In genomic region chr9:121649476-121650219, GRCh38 we compare ENCODE assay signal across 9 cellular contexts. TPM values are rescaled to one million over a fixed set of nuclear protein-coding genes. Genes with fewer than 3 reads are reported as not detected.
DNase-seq lines count a peak whose midpoint lies in the region; ATAC-seq and TF ChIP-seq lines count a peak whose summit lies in the region.
"Had no signal": no experiment of that assay in that cellular context is flagged by ENCODE, and none has a peak within 500 bp of the region (broad histone marks: within the 10 kb centered on the region; RNA-seq: fewer than 3 reads in every experiment).

No MANE protein-coding gene starts in this region.

- 0 out of 2 replicates have a peak overlapping the region, but pooled peaks have one; percentile 7 for H3K4me3 ChIP-seq in BLaER1
- no peak overlapping the region for H3K4me3 ChIP-seq in NT2/D1 (ENCODE audit: insufficient read length, low read depth)
- H3K4me3 ChIP-seq in esophagus muscularis mucosa = no peak overlapping the region

- no peak for TF ChIP-seq CTCF in esophagus muscularis mucosa (IDR thresholded peaks at IDR 0.05)

- intact Hi-C loops in esophagus muscularis mucosa (cut with DNase I) = no loop called here
- intact Hi-C loops in posterior vena cava (cut with DNase I) = loop anchor here in 1 of 2 donors (2.0 kb wide), 1 partner anchor 163 kb away; no protein-coding TSS in a partner anchor

- no peak for TF ChIP-seq EP300 in esophagus muscularis mucosa (IDR thresholded peaks at IDR 0.05)

- H3K27me3 ChIP-seq in BLaER1 = peaks cover 40% of the 10 kb centered on the region
- H3K27me3 ChIP-seq in NT2/D1 (ENCODE audit: insufficient read depth, insufficient read length) = no peaks in the 10 kb centered on the region
- H3K27me3 ChIP-seq in esophagus muscularis mucosa = no peaks in the 10 kb centered on the region

- 60% methylated on average over 4 of the region's 9 CpGs for WGBS in esophagus muscularis mucosa

- H3K36me3 ChIP-seq in BLaER1 = no peaks in the 10 kb centered on the region
- H3K36me3 ChIP-seq in NT2/D1 (ENCODE audit: insufficient read depth, insufficient read length, low read length) = peaks cover 8% of the 10 kb centered on the region
- H3K36me3 ChIP-seq in esophagus muscularis mucosa = no peaks in the 10 kb centered on the region
- H3K36me3 ChIP-seq: neutrophil had no signal

- H3K4me1 ChIP-seq in BLaER1 = peaks cover 81% of the 10 kb centered on the region
- peaks cover 37% of the 10 kb centered on the region for H3K4me1 ChIP-seq in NT2/D1 (ENCODE audit: insufficient read depth, insufficient read length)
- H3K4me1 ChIP-seq in esophagus muscularis mucosa = peaks cover 62 to 78% (median 68%) of the 10 kb centered on the region in 4 donors

- H3K9ac ChIP-seq in BLaER1 (no peak overlapping the region), NT2/D1 (ENCODE audit: insufficient read length, low read depth) (peak overlapping the region; percentile 71)

- DNase-seq in NT2/D1 (ENCODE audit: low read depth, low spot score) = no peak
- DNase-seq in esophagus muscularis mucosa (ENCODE audit: extremely low spot score) = no peak
- DNase-seq in posterior vena cava (ENCODE audit: low spot score) = peak; percentile 29
- DNase-seq in NOMO-1 (lab: John Stamatoyannopoulos, UW; ENCODE audit: unreplicated experiment in 2 of 2) = no peak
- DNase-seq in RKO (ENCODE audit: low spot score) = no peak

- H3K9me3 ChIP-seq in BLaER1 (no peaks in the 10 kb centered on the region), NT2/D1 (ENCODE audit: insufficient read depth, low read length) (no peaks in the 10 kb centered on the region), esophagus muscularis mucosa (no peaks in the 10 kb centered on the region)
- H3K9me3 ChIP-seq: neutrophil had no signal

- peak overlapping the region; percentile 98 for H3K4me2 ChIP-seq in BLaER1

- no peak overlapping the region for H3K27ac ChIP-seq in BLaER1
- H3K27ac ChIP-seq in esophagus muscularis mucosa (replicated peaks in 1 of 4) = peak overlapping the region; percentile 67 to 79 (median 72)
- H3K27ac ChIP-seq: neutrophil had no signal

- TF ChIP-seq POLR2A in esophagus muscularis mucosa (IDR thresholded peaks at IDR 0.05; ENCODE audit: low read depth) = no peak

- peaks cover 16% of the 10 kb centered on the region for H4K20me1 ChIP-seq in BLaER1

- ATAC-seq in HG02798 (IDR thresholded peaks at IDR 0.05; ENCODE audit: poor library complexity, unreplicated experiment) (no peak), GM19455 (IDR thresholded peaks at IDR 0.05; ENCODE audit: unreplicated experiment) (no peak)

RNA-seq across cellular contexts. Expression of gene DAB2IP, which starts 1.8 kb away (rescaled TPM):
- total RNA-seq in esophagus muscularis mucosa (100 to 1,000 TPM in 1 of 4 donors, 10 to 100 TPM in 3; 41.7 to 102 (median 62.4) TPM), posterior vena cava (10 to 100 TPM; 68.1 to 83.8 TPM)
